ENCODE assay signal across 20 cellular contexts in the genomic region with DNA sequence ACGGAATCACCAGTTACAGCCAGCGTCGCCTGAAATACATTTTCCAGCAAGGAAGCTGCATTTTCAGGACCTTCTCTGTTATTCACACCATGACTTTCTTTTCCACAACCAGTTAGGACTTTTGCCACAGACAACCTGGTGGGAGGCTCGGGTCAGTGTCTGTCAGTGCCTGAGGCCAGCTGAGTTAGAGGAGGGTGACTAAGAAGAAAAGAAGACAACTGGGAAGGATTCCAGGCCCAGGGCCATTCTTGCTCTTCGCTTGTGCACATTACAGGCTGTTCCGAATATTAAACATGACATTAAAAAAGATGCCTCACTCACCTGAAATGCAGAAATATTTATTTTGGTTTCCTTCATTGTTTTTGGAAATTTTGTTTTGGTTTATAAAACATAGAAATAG. TPM values are rescaled to one million over a fixed set of nuclear protein-coding genes. Genes with fewer than 3 reads are reported as not detected.
A peak's percentile ranks its signal among the peaks of the same experiment; 100 is the strongest.
DNase-seq lines count a peak whose midpoint lies in the region; ATAC-seq, FAIRE-seq and TF ChIP-seq lines count a peak whose summit lies in the region.
"Had no signal": no experiment of that assay in that cellular context is flagged by ENCODE, and none has a peak within 500 bp of the region (broad histone marks: within the 10 kb centered on the region; RNA-seq: fewer than 3 reads in every experiment).

No MANE protein-coding gene starts in this region.

- no peak overlapping the region for H3K27ac ChIP-seq in kidney (ENCODE audit: low read depth in 2 of 2, low read length in 2 of 2)
- H3K27ac ChIP-seq: 22Rv1, Peyer's patch had no signal

- TF ChIP-seq CTCF in epithelial cell of esophagus (IDR thresholded peaks at IDR 0.05; ENCODE audit: insufficient read depth, low read depth, low read length, missing control alignments): no peak
- TF ChIP-seq CTCF in kidney (IDR thresholded peaks at IDR 0.05; ENCODE audit: borderline replicate concordance, extremely low read depth, insufficient read depth): no peak

- no peak for FAIRE-seq in kidney (lab: Jason Lieb, UNC)
- FAIRE-seq: HepG2 had no signal

- no peak for DNase-seq in Right ventricle myocardium inferior (ENCODE audit: missing footprints)
- no peak for DNase-seq in cardiac septum (ENCODE audit: low spot score)
- DNase-seq in epithelial cell of esophagus (ENCODE audit: low read depth): peak; percentile 78
- DNase-seq in iris pigment epithelial cell (ENCODE audit: low read depth): peak; percentile 71
- DNase-seq in inferior parietal cortex (ENCODE audit: extremely low spot score): no peak
- no peak for DNase-seq in kidney
- no peak for DNase-seq in Ammon's horn (ENCODE audit: low spot score)
- no peak for DNase-seq in globus pallidus (ENCODE audit: low spot score)
- DNase-seq: activated CD4-positive, alpha-beta memory T cell treated with anti-CD3 and anti-CD28 coated beads, Interleukin-2, amount 10 ng/mL, durations not matched to agents 7 days and 5 days; activated effector memory CD4-positive, alpha-beta T cell treated with Interleukin-2 at 50 U/mL for 16 hours; central memory CD4-positive, alpha-beta T cell; COR-L47; left colon; NCI-H1436; NCI-H510A treated with DMSO at 0.1 percent for 48 hours; Peyer's patch; T-helper 9 cell had no signal

- H3K4me3 ChIP-seq in epithelial cell of esophagus (ENCODE audit: low read length) (no peak overlapping the region), kidney (ENCODE audit: low read length in 2 of 2) (no peak overlapping the region)
- H3K4me3 ChIP-seq: Peyer's patch, skin epidermis had no signal

- no peaks in the 10 kb centered on the region for H3K9me3 ChIP-seq in kidney (ENCODE audit: control insufficient read depth in 1 of 2, low read length in 2 of 2)
- H3K9me3 ChIP-seq: Peyer's patch had no signal

- no peak overlapping the region for H3K9ac ChIP-seq in kidney (ENCODE audit: low read length in 2 of 2)

- peaks cover 25 to 48% of the 10 kb centered on the region in 2 donors for H3K36me3 ChIP-seq in kidney (ENCODE audit: control insufficient read depth in 1 of 2, insufficient read depth in 2 of 2, low read length in 2 of 2)

- H3K4me1 ChIP-seq in kidney (ENCODE audit: control insufficient read depth in 1 of 2, insufficient read depth in 1 of 2, low read depth in 1 of 2, low read length in 2 of 2): no peaks in the 10 kb centered on the region
- H3K4me1 ChIP-seq: Peyer's patch had no signal

- peak; percentile 32 for ATAC-seq in Right ventricle myocardium inferior
- ATAC-seq: HepG2, left colon had no signal

- intact Hi-C loops in Right ventricle myocardium inferior (cut with DNase I) (no loop called here), cardiac septum (cut with DNase I) (no loop called here), kidney (cut with DNase I) (no loop called here)

RNA-seq across cellular contexts. Expression of gene CENPU, which starts 21.4 kb away (rescaled TPM):
- 1.8 TPM for total RNA-seq in Right ventricle myocardium inferior
- total RNA-seq in cardiac septum: 1.5 TPM
- total RNA-seq in kidney: 2.5 TPM
- 2.2 TPM for polyA plus RNA-seq in kidney (ENCODE audit: insufficient read depth, low read depth, low replicate concordance)

Comparison
In these comparisons a context has a peak if more than half of its experiments do, and no peak if none do; other contexts are left out.
1. DNase-seq: peak in epithelial cell of esophagus (single experiment) and iris pigment epithelial cell (single experiment); none in Right ventricle myocardium inferior (single experiment), cardiac septum (single experiment), inferior parietal cortex (single experiment), kidney (single experiment), Ammon's horn (single experiment) and globus pallidus (single experiment).